In genomic region chr6:24494726-24495515, GRCh38 we compare ENCODE assay signal across 1 cellular context.
TF ChIP-seq lines count a peak whose summit lies in the region.

TSS of gene ALDH5A1 (plus strand) at chr6:24494969. CDS start at chr6:24494997, 28 bp downstream.

TF ChIP-seq in HepG2, 621 proteins besides CTCF, POLR2A, EP300 and RAD21 (continued from another document and continues in another):
- no peak for TF ChIP-seq MLXIP (CRISPR knock-in tag; IDR thresholded peaks at IDR 0.05; ENCODE audit: borderline replicate concordance)
- no peak; the same call in 1 of the 2 replicates for TF ChIP-seq NCOA2 (CRISPR knock-in tag; IDR thresholded peaks at IDR 0.05)
- peak; percentile 61; the same call in 1 of the 2 replicates for TF ChIP-seq DNMT1 (CRISPR knock-in tag; IDR thresholded peaks at IDR 0.05)
- TF ChIP-seq IRF9 (CRISPR knock-in tag; IDR thresholded peaks at IDR 0.05; ENCODE audit: borderline replicate concordance): peak; percentile 91
- TF ChIP-seq ZBTB25 (CRISPR knock-in tag; IDR thresholded peaks at IDR 0.05): no peak
- no peak for TF ChIP-seq FOXP1 (IDR thresholded peaks at IDR 0.05)
- TF ChIP-seq FOXP1 (CRISPR knock-in tag; IDR thresholded peaks at IDR 0.05): no peak
- no peak for TF ChIP-seq MYNN (CRISPR knock-in tag; IDR thresholded peaks at IDR 0.05; ENCODE audit: low read depth)
- peak; percentile 33; the same call in 1 of the 2 replicates for TF ChIP-seq ZSCAN12 (CRISPR knock-in tag; IDR thresholded peaks at IDR 0.05)
- TF ChIP-seq NCOA5 (CRISPR knock-in tag; IDR thresholded peaks at IDR 0.05): 0 out of 2 replicates have a peak, but pooled peaks have one; percentile 70
- TF ChIP-seq ZNF207 (IDR thresholded peaks at IDR 0.05; ENCODE audit: borderline replicate concordance): no peak
- TF ChIP-seq SP2 (CRISPR knock-in tag; IDR thresholded peaks at IDR 0.05): no peak
- 0 out of 2 replicates have a peak, but pooled peaks have one; percentile 63 for TF ChIP-seq RFXAP (CRISPR knock-in tag; IDR thresholded peaks at IDR 0.05; ENCODE audit: borderline replicate concordance)
- peak; percentile 78; the same call in 1 of the 2 replicates for TF ChIP-seq RXRA (CRISPR knock-in tag; IDR thresholded peaks at IDR 0.05)
- TF ChIP-seq ZNF788 (CRISPR knock-in tag; IDR thresholded peaks at IDR 0.05; ENCODE audit: borderline replicate concordance): peak; percentile 74; the same call in 1 of the 2 replicates
- no peak for TF ChIP-seq NFIB (CRISPR knock-in tag; IDR thresholded peaks at IDR 0.05; ENCODE audit: borderline replicate concordance)
- TF ChIP-seq ZNF253 (CRISPR knock-in tag; IDR thresholded peaks at IDR 0.05; ENCODE audit: borderline replicate concordance): 0 out of 2 replicates have a peak, but pooled peaks have one; percentile 59
- TF ChIP-seq FOXJ3 (CRISPR knock-in tag; IDR thresholded peaks at IDR 0.05; ENCODE audit: borderline replicate concordance): peak; percentile 50; the same call in 1 of the 2 replicates
- peak; percentile 64 for TF ChIP-seq GMEB1 (CRISPR knock-in tag; IDR thresholded peaks at IDR 0.05; ENCODE audit: borderline replicate concordance)
- TF ChIP-seq SMAD3 (CRISPR knock-in tag; IDR thresholded peaks at IDR 0.05): no peak
- TF ChIP-seq FOXA3 (CRISPR knock-in tag; IDR thresholded peaks at IDR 0.05): no peak
- TF ChIP-seq MAF1 (CRISPR knock-in tag; IDR thresholded peaks at IDR 0.05; ENCODE audit: borderline replicate concordance): peak; percentile 84; the same call in 1 of the 2 replicates
- TF ChIP-seq TP53 (CRISPR knock-in tag; conservative IDR thresholded peaks at IDR 0.05): peak; percentile 81; the same call in 1 of the 2 replicates
- TF ChIP-seq GTF2F1 (IDR thresholded peaks at IDR 0.05; ENCODE audit: low read length): no peak
- no peak for TF ChIP-seq FOXM1 (CRISPR knock-in tag; IDR thresholded peaks at IDR 0.05)
- TF ChIP-seq PREB (CRISPR knock-in tag; IDR thresholded peaks at IDR 0.05): 0 out of 2 replicates have a peak, but pooled peaks have one; percentile 72
- 0 out of 2 replicates have a peak, but pooled peaks have one; percentile 16 for TF ChIP-seq ZNF891 (CRISPR knock-in tag; IDR thresholded peaks at IDR 0.05)
- TF ChIP-seq FOSL2 (CRISPR knock-in tag; IDR thresholded peaks at IDR 0.05): 0 out of 2 replicates have a peak, but pooled peaks have one; percentile 4
- TF ChIP-seq THRA (CRISPR knock-in tag; IDR thresholded peaks at IDR 0.05; ENCODE audit: borderline replicate concordance): peak; percentile 87
- 0 out of 2 replicates have a peak, but pooled peaks have one; percentile 41 for TF ChIP-seq TIGD3 (CRISPR knock-in tag; IDR thresholded peaks at IDR 0.05; ENCODE audit: borderline replicate concordance)
- peak; percentile 12; the same call in 1 of the 2 replicates for TF ChIP-seq ZNF274 (CRISPR knock-in tag; IDR thresholded peaks at IDR 0.05)
- no peak for TF ChIP-seq ELF4 (CRISPR knock-in tag; IDR thresholded peaks at IDR 0.05; ENCODE audit: borderline replicate concordance)
- no peak; the same call in none of the 2 replicates for TF ChIP-seq HBP1 (CRISPR knock-in tag; IDR thresholded peaks at IDR 0.05; ENCODE audit: low read depth)
- peak; percentile 71; the same call in 1 of the 2 replicates for TF ChIP-seq ZNF549 (CRISPR knock-in tag; IDR thresholded peaks at IDR 0.05)
- TF ChIP-seq MAFK (conservative IDR thresholded peaks at IDR 0.05 in 1 of 2, IDR thresholded peaks at IDR 0.05 in 1 of 2; ENCODE audit: low read length in 2 of 2): no peak
- TF ChIP-seq ZNF704 (CRISPR knock-in tag; IDR thresholded peaks at IDR 0.05; ENCODE audit: borderline replicate concordance): peak; percentile 58; the same call in 1 of the 2 replicates
- no peak; the same call in 1 of the 2 replicates for TF ChIP-seq ZNF616 (CRISPR knock-in tag; IDR thresholded peaks at IDR 0.05; ENCODE audit: low read depth)
- peak; percentile 80; the same call in 1 of the 2 replicates for TF ChIP-seq THAP7 (CRISPR knock-in tag; IDR thresholded peaks at IDR 0.05)
- TF ChIP-seq DDIT3 (CRISPR knock-in tag; IDR thresholded peaks at IDR 0.05): no peak
- TF ChIP-seq MXD4 (CRISPR knock-in tag; IDR thresholded peaks at IDR 0.05): 0 out of 2 replicates have a peak, but pooled peaks have one; percentile 53
- 0 out of 2 replicates have a peak, but pooled peaks have one; percentile 45 for TF ChIP-seq ZNF160 (CRISPR knock-in tag; IDR thresholded peaks at IDR 0.05)
- peak; percentile 55; the same call in 1 of the 2 replicates for TF ChIP-seq PATZ1 (CRISPR knock-in tag; IDR thresholded peaks at IDR 0.05)
- TF ChIP-seq MAX (IDR thresholded peaks at IDR 0.05): peak; percentile 85
- no peak for TF ChIP-seq ARID2 (CRISPR knock-in tag; IDR thresholded peaks at IDR 0.05; ENCODE audit: borderline replicate concordance)
- no peak for TF ChIP-seq ZNF660 (CRISPR knock-in tag; IDR thresholded peaks at IDR 0.05; ENCODE audit: borderline replicate concordance, low read depth)
- TF ChIP-seq HES4 (CRISPR knock-in tag; IDR thresholded peaks at IDR 0.05; ENCODE audit: borderline replicate concordance): peak; percentile 43; the same call in 1 of the 2 replicates
